Comparison of ENCODE assay signal across 16 cellular contexts in genomic region chr10:66827353-66827752, GRCh38.
DNase-seq lines count a peak whose midpoint lies in the region; ATAC-seq and FAIRE-seq lines count a peak whose summit lies in the region.
"Had no signal": no experiment of that assay in that cellular context is flagged by ENCODE, and none has a peak within 500 bp of the region (broad histone marks: within the 10 kb centered on the region; RNA-seq: fewer than 3 reads in every experiment).

No MANE protein-coding gene starts in this region.

- FAIRE-seq in RCC 7860 (lab: Jason Lieb, UNC) = peak; percentile 99

- H3K9me3 Mint-ChIP-seq in activated T-cell treated with anti-CD3 and anti-CD28 coated beads, Interleukin-2, amount 50 U/mL, for 4 hours = no peaks in the 10 kb centered on the region

- H3K27me3 Mint-ChIP-seq in activated T-cell treated with anti-CD3 and anti-CD28 coated beads, Interleukin-2, amount 50 U/mL, for 4 hours (ENCODE audit: low read depth) = no peaks in the 10 kb centered on the region

- no peaks in the 10 kb centered on the region for H3K4me1 Mint-ChIP-seq in activated T-cell treated with anti-CD3 and anti-CD28 coated beads, Interleukin-2, amount 50 U/mL, for 4 hours (ENCODE audit: low read depth)
- H3K4me1 Mint-ChIP-seq: natural killer cell had no signal

- DNase-seq in EL (peak; percentile 65), RCC 7860 (ENCODE audit: low spot score) (peak; percentile 81), dedifferentiated amniotic fluid mesenchymal stem cell (ENCODE audit: extremely low spot score) (peak; percentile 76), myocyte (ENCODE audit: low read depth) (peak; percentile 44), T-helper 9 cell (no peak)
- no peak for DNase-seq in activated T-cell treated with anti-CD3 and anti-CD28 coated beads, Interleukin-2, amount 50 U/mL, for 4 hours
- DNase-seq in activated naive CD4-positive, alpha-beta T cell treated with Interleukin-2 at 50 U/mL for 16 hours = no peak
- DNase-seq: anterior cingulate cortex; C1 segment of cervical spinal cord; KBM-7; left ventricle myocardium inferior; natural killer cell; NCI-H524 treated with DMSO at 0.1 percent for 48 hours; RPMI8226; stimulated activated CD4-positive, alpha-beta T cell treated with anti-CD3 and anti-CD28 coated beads, Interleukin-4, amount 100 ng/mL, for 1 hour had no signal

- H3K4me3 Mint-ChIP-seq in activated T-cell treated with anti-CD3 and anti-CD28 coated beads, Interleukin-2, amount 50 U/mL, for 4 hours = no peak overlapping the region
- H3K4me3 Mint-ChIP-seq: natural killer cell had no signal

- H3K36me3 Mint-ChIP-seq in activated T-cell treated with anti-CD3 and anti-CD28 coated beads, Interleukin-2, amount 50 U/mL, for 4 hours (ENCODE audit: insufficient read depth) = no peaks in the 10 kb centered on the region
- H3K36me3 Mint-ChIP-seq: natural killer cell had no signal

- no peak for ATAC-seq in HG02870 (IDR thresholded peaks at IDR 0.05; ENCODE audit: unreplicated experiment)
- no peak for ATAC-seq in activated T-cell treated with anti-CD3 and anti-CD28 coated beads, Interleukin-2, amount 50 U/mL, for 4 hours
- ATAC-seq: natural killer cell had no signal

Comparison
In these comparisons a context has a peak if more than half of its experiments do, and no peak if none do; other contexts are left out.
1. DNase-seq: peak in EL (single experiment), RCC 7860 (single experiment), dedifferentiated amniotic fluid mesenchymal stem cell (single experiment) and myocyte (single experiment); none in T-helper 9 cell (single experiment), activated T-cell treated with anti-CD3 and anti-CD28 coated beads, Interleukin-2, amount 50 U/mL, for 4 hours (single experiment) and activated naive CD4-positive, alpha-beta T cell treated with Interleukin-2 at 50 U/mL for 16 hours (single experiment).